ENCODE assay signal across 3 cellular contexts in the genomic region with DNA sequence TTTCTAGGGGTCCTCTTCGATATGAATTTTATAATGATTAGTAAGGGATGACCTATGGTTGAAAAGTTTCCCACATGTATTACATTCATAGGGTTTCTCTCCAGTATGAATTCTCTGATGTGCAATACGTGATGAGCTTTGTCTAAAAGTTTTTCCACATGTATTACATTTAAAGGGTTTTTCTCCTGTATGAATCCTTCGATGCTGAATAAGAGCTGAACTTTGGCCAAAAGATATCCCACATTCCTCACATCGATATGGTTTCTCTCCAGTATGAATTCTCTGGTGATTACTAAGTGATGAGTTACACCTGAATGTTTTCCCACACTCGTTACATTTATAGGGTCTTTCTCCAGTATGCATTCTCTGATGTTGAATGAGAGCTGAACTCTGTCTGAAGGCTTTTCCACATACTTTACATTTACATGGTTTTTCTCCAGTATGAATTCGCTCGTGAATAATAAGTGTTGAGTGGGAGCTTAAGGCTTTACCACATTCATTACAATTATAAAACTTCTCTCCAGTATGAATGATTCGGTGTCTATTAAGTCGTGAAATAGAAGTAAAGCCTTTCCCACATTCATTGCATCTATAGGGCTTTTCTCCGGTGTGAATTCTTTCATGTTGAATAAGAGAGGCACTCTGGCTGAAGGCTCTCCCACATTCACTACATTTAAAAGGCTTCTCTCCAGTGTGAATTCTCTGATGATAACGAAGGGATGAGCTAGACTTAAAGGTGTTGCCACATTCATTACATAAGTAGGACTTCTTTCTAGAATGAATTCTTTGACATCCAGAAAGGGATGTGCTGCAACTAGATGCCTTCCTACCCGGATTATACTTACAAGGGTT.
TF ChIP-seq lines count a peak whose summit lies in the region.

No MANE protein-coding gene starts in this region.

TF ChIP-seq in HEK293, 187 proteins besides CTCF, POLR2A, EP300 and RAD21:
- TF ChIP-seq ZNF274 (IDR thresholded peaks at IDR 0.05; ENCODE audit: low read length): peak; percentile 77
- TF ChIP-seq ZNF274 (tag by site-specific recombination; IDR thresholded peaks at IDR 0.05; ENCODE audit: borderline replicate concordance): peak; percentile 94
- peak; percentile 98 for TF ChIP-seq SETDB1 (IDR thresholded peaks at IDR 0.05; ENCODE audit: insufficient read length, low read length)
- TF ChIP-seq TRIM28 (IDR thresholded peaks at IDR 0.05; ENCODE audit: borderline replicate concordance, low read length): 0 out of 2 replicates have a peak, but pooled peaks have one; percentile 29

TF ChIP-seq in GM12878, 131 proteins besides CTCF, POLR2A, EP300 and RAD21:
- TF ChIP-seq ZNF274 (IDR thresholded peaks at IDR 0.05; ENCODE audit: insufficient read depth, insufficient read length): peak; percentile 65

TF ChIP-seq in H1, 55 proteins besides CTCF, POLR2A, EP300 and RAD21:
- peak; percentile 95 for TF ChIP-seq ZNF274 (IDR thresholded peaks at IDR 0.05; ENCODE audit: borderline replicate concordance, extremely low read depth, low read length)
